ENCODE assay signal across 11 cellular contexts in the genomic region with DNA sequence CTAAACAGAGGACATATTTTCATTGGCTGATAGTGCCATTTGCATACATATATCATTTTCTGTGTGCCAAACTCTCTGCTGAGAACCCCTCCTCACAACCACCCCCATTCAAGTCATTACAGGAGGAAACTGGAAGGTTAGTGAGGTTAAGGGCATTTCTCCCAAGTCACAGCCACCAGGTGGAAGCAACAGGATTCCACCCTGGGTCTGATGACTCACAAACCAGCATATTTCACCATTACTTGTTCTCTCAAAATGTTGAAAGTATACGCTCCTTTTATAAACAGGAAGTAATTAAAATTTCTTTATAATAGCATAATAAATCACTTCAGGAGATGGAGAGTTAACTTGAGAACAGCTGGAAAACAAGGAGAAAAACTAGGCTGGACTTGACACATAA.
DNase-seq lines count a peak whose midpoint lies in the region; ATAC-seq, FAIRE-seq and TF ChIP-seq lines count a peak whose summit lies in the region.
"Had no signal": no experiment of that assay in that cellular context is flagged by ENCODE, and none has a peak within 500 bp of the region (broad histone marks: within the 10 kb centered on the region; RNA-seq: fewer than 3 reads in every experiment).

No MANE protein-coding gene starts in this region.

- H3K4me3 ChIP-seq in AG09309 (ENCODE audit: control insufficient read depth, low read depth, low read length), result no peak overlapping the region
- H3K4me3 ChIP-seq in astrocyte (ENCODE audit: insufficient read depth, low read depth, low read length), result no peak overlapping the region
- H3K4me3 ChIP-seq in aorta (ENCODE audit: low read length in 2 of 2), result no peak overlapping the region
- H3K4me3 ChIP-seq in ovary, result no peak overlapping the region

- WGBS in aorta, 2 donors, result 19% methylated on average over 1 of the region's 1 CpG
- whole genome bisulfite sequencing in ovary, 3 donors, result 3 to 12% (median 10%) methylated on average over 1 of the region's 1 CpG

- H3K9ac ChIP-seq in astrocyte (ENCODE audit: low read length), result no peak overlapping the region

- H4K20me1 ChIP-seq in astrocyte (ENCODE audit: insufficient read depth, low read length), result no peaks in the 10 kb centered on the region

- H3K27ac Mint-ChIP-seq in astrocyte (ENCODE audit: unreplicated experiment), result no peak overlapping the region
- H3K27ac Mint-ChIP-seq: activated naive CD8-positive, alpha-beta T cell treated with anti-CD3 and anti-CD28 coated beads, Interleukin-2, amount 50 U/mL, for 24 hours; T-helper 2 cell treated with Interferon-gamma antibody and Interleukin-4, amounts not matched to agents 5 μg/mL and 100 μg/mL, for 36 hours had no signal

- TF ChIP-seq CTCF in AG09309 (IDR thresholded peaks at IDR 0.05; ENCODE audit: control insufficient read depth, insufficient read depth, low read depth, low read length, missing control alignments), result peak; percentile 16
- TF ChIP-seq CTCF in astrocyte (IDR thresholded peaks at IDR 0.05; ENCODE audit: insufficient read depth, low read depth, low read length), result no peak
- no peak for TF ChIP-seq CTCF in ovary (IDR thresholded peaks at IDR 0.05)

- no peak overlapping the region for H3K4me3 Mint-ChIP-seq in astrocyte (ENCODE audit: unreplicated experiment)
- H3K4me3 Mint-ChIP-seq: activated naive CD8-positive, alpha-beta T cell treated with anti-CD3 and anti-CD28 coated beads, Interleukin-2, amount 50 U/mL, for 24 hours; T-helper 2 cell treated with Interferon-gamma antibody and Interleukin-4, amounts not matched to agents 5 μg/mL and 100 μg/mL, for 36 hours had no signal

- H3K9me3 ChIP-seq in astrocyte (ENCODE audit: insufficient read depth, low read depth, low read length) (no peaks in the 10 kb centered on the region), aorta (ENCODE audit: control insufficient read depth, low read length) (no peaks in the 10 kb centered on the region), ovary (no peaks in the 10 kb centered on the region)

- H3K4me1 Mint-ChIP-seq in astrocyte (ENCODE audit: low read depth, unreplicated experiment), result peaks cover 7% of the 10 kb centered on the region
- H3K4me1 Mint-ChIP-seq: activated naive CD8-positive, alpha-beta T cell treated with anti-CD3 and anti-CD28 coated beads, Interleukin-2, amount 50 U/mL, for 24 hours had no signal

- DNase-seq in AG09309 (ENCODE audit: low read depth) (no peak), LoVo (ENCODE audit: low spot score) (peak; percentile 23), astrocyte (ENCODE audit: low read depth) (peak; percentile 66), iPS-NIHi7 (ENCODE audit: extremely low spot score) (peak; percentile 57), aorta (no peak), mesenteric fat pad (ENCODE audit: low spot score) (no peak), ovary (no peak)
- DNase-seq: activated naive CD8-positive, alpha-beta T cell treated with anti-CD3 and anti-CD28 coated beads, Interleukin-2, amount 50 U/mL, for 24 hours; midbrain had no signal

- no peak overlapping the region for H2AFZ ChIP-seq in astrocyte (ENCODE audit: low read depth, low read length)

- intact Hi-C loops in aorta (cut with DNase I) (no loop called here), ovary (cut with DNase I) (no loop called here)

- no peaks in the 10 kb centered on the region for H3K27me3 ChIP-seq in astrocyte (ENCODE audit: insufficient read depth, low read length)
- H3K27me3 ChIP-seq in aorta (ENCODE audit: control insufficient read depth in 1 of 2, insufficient read depth in 2 of 2, low read length in 1 of 2), result peaks cover 0 to 1% of the 10 kb centered on the region in 2 donors
- no peaks in the 10 kb centered on the region for H3K27me3 ChIP-seq in ovary

- TF ChIP-seq POLR2A in ovary (IDR thresholded peaks at IDR 0.05), result no peak

- H3K9me3 Mint-ChIP-seq in astrocyte (ENCODE audit: unreplicated experiment), result no peaks in the 10 kb centered on the region
- H3K9me3 Mint-ChIP-seq: activated naive CD8-positive, alpha-beta T cell treated with anti-CD3 and anti-CD28 coated beads, Interleukin-2, amount 50 U/mL, for 24 hours; T-helper 2 cell treated with Interferon-gamma antibody and Interleukin-4, amounts not matched to agents 5 μg/mL and 100 μg/mL, for 36 hours had no signal

- no peak for FAIRE-seq in astrocyte (lab: Jason Lieb, UNC)

- no peak overlapping the region for H3K27ac ChIP-seq in astrocyte (ENCODE audit: low read depth, low read length)
- H3K27ac ChIP-seq in aorta (ENCODE audit: low read depth in 1 of 2, low read length in 2 of 2), result no peak overlapping the region
- H3K27ac ChIP-seq in ovary, result no peak overlapping the region

- no peak for ATAC-seq in aorta (ENCODE audit: low FRiP score)
- no peak for ATAC-seq in HG03378 (IDR thresholded peaks at IDR 0.05; ENCODE audit: unreplicated experiment)
- ATAC-seq: activated naive CD8-positive, alpha-beta T cell treated with anti-CD3 and anti-CD28 coated beads, Interleukin-2, amount 50 U/mL, for 24 hours had no signal

- H3K4me2 ChIP-seq in astrocyte (ENCODE audit: low read length), result no peak overlapping the region

- H3K4me1 ChIP-seq in astrocyte (ENCODE audit: insufficient read depth, low read length) (peaks cover 3% of the 10 kb centered on the region), aorta (ENCODE audit: control insufficient read depth in 1 of 2, insufficient read depth in 2 of 2, low read length in 2 of 2) (no peaks in the 10 kb centered on the region), ovary (ENCODE audit: insufficient read depth) (no peaks in the 10 kb centered on the region)

- H3K27me3 Mint-ChIP-seq in astrocyte (ENCODE audit: low read depth, unreplicated experiment), result no peaks in the 10 kb centered on the region
- H3K27me3 Mint-ChIP-seq: activated naive CD8-positive, alpha-beta T cell treated with anti-CD3 and anti-CD28 coated beads, Interleukin-2, amount 50 U/mL, for 24 hours had no signal

- no peak for TF ChIP-seq EP300 in ovary (IDR thresholded peaks at IDR 0.05)

- no peaks in the 10 kb centered on the region for H3K36me3 ChIP-seq in astrocyte (ENCODE audit: insufficient read depth, low read length)
- no peaks in the 10 kb centered on the region for H3K36me3 ChIP-seq in aorta (ENCODE audit: control insufficient read depth in 1 of 2, insufficient read depth in 2 of 2, low read length in 1 of 2)
- no peaks in the 10 kb centered on the region for H3K36me3 ChIP-seq in ovary

- no peaks in the 10 kb centered on the region for H3K36me3 Mint-ChIP-seq in astrocyte (ENCODE audit: low read depth, unreplicated experiment)

- no peaks in the 10 kb centered on the region for H3K79me2 ChIP-seq in astrocyte (ENCODE audit: insufficient read depth, low read length)

Comparison
In these comparisons a context has a peak if more than half of its experiments do, and no peak if none do; other contexts are left out.
1. DNase-seq: peak in LoVo (single experiment), astrocyte (single experiment) and iPS-NIHi7 (single experiment); none in AG09309 (single experiment), aorta (0 of 2), mesenteric fat pad (single experiment) and ovary (0 of 5).